In genomic region chr4:123621072-123621705, GRCh38 we compare ENCODE assay signal across 10 cellular contexts.
DNase-seq lines count a peak whose midpoint lies in the region; ATAC-seq and TF ChIP-seq lines count a peak whose summit lies in the region.
"Had no signal": no experiment of that assay in that cellular context is flagged by ENCODE, and none has a peak within 500 bp of the region (broad histone marks: within the 10 kb centered on the region; RNA-seq: fewer than 3 reads in every experiment).

No MANE protein-coding gene starts in this region.

- H3K27ac ChIP-seq in mesenchymal stem cell (ENCODE audit: low read length, poor library complexity, severe bottlenecking) (no peak overlapping the region), uterus (peak overlapping the region; percentile 47 to 52)

- no peak overlapping the region for H2AK5ac ChIP-seq in mesenchymal stem cell (ENCODE audit: low read length, severe bottlenecking)

- H4K8ac ChIP-seq in mesenchymal stem cell (ENCODE audit: low read length) = no peak overlapping the region

- H3K4me1 ChIP-seq in mesenchymal stem cell (ENCODE audit: control insufficient read depth, insufficient read depth, low read depth, low read length) = no peaks in the 10 kb centered on the region
- H3K4me1 ChIP-seq in uterus = no peaks in the 10 kb centered on the region

- peaks cover 25% of the 10 kb centered on the region for H3K4me1 Mint-ChIP-seq in chondrocyte (ENCODE audit: low read depth)

- H3K14ac ChIP-seq in mesenchymal stem cell (ENCODE audit: low read length in 2 of 2) = no peak overlapping the region

- ATAC-seq in Right ventricle myocardium superior (ENCODE audit: poor library complexity) (peak; percentile 39), GM21529 (IDR thresholded peaks at IDR 0.05; ENCODE audit: unreplicated experiment) (no peak)

- intact Hi-C loops in Right ventricle myocardium superior (cut with DNase I) = no loop called here
- intact Hi-C loops in cardiac septum (cut with DNase I) = no loop called here
- intact Hi-C loops in uterus (cut with DNase I; ENCODE audit: low total_unique reads) = no loop called here

- no peak overlapping the region for H3K4ac ChIP-seq in mesenchymal stem cell (ENCODE audit: low read depth in 1 of 2, low read length in 2 of 2)

- H2BK12ac ChIP-seq in mesenchymal stem cell (ENCODE audit: low read length in 2 of 2) = no peak overlapping the region

- H3K36me3 ChIP-seq in mesenchymal stem cell (ENCODE audit: control insufficient read depth in 1 of 2, insufficient read depth in 2 of 2, low read depth in 1 of 2, low read length in 2 of 2) (no peaks in the 10 kb centered on the region), uterus (no peaks in the 10 kb centered on the region)

- H3K4me2 ChIP-seq in mesenchymal stem cell (ENCODE audit: low read length, poor library complexity, severe bottlenecking) = no peak overlapping the region

- H3K4me3 Mint-ChIP-seq in chondrocyte (ENCODE audit: unreplicated experiment) = no peak overlapping the region

- DNase-seq in Right ventricle myocardium superior = no peak
- no peak for DNase-seq in cardiac septum (ENCODE audit: low spot score)
- no peak for DNase-seq in chondrocyte (ENCODE audit: low spot score)
- peak; percentile 39 for DNase-seq in mesenchymal stem cell
- peak; percentile 32 to 50 for DNase-seq in uterus
- DNase-seq in NCI-H774 (lab: John Stamatoyannopoulos, UW) = no peak
- no peak for DNase-seq in NCI-H1930 (lab: John Stamatoyannopoulos, UW)
- DNase-seq: NCI-H345, SHP77 treated with DMSO at 0.1 percent for 48 hours had no signal

- no peaks in the 10 kb centered on the region for H3K79me1 ChIP-seq in mesenchymal stem cell (replicated peaks; ENCODE audit: low read length, poor library complexity, severe bottlenecking)

- no peak for TF ChIP-seq POLR2A in uterus (IDR thresholded peaks at IDR 0.05)

- H2BK120ac ChIP-seq in mesenchymal stem cell (ENCODE audit: low read depth, low read length) = no peak overlapping the region

- peak overlapping the region in 1 of 2 experiments; percentile 19 for H3K18ac ChIP-seq in mesenchymal stem cell (ENCODE audit: low read depth in 1 of 2, low read length in 2 of 2)

- H2AFZ ChIP-seq in mesenchymal stem cell (ENCODE audit: low read depth, low read length) = no peak overlapping the region

- H2BK15ac ChIP-seq in mesenchymal stem cell (ENCODE audit: low read depth, poor library complexity, severe bottlenecking) = no peak overlapping the region

- H3K9ac ChIP-seq in mesenchymal stem cell (ENCODE audit: low read length) = no peak overlapping the region

- peak overlapping the region; percentile 85 for H3K27ac Mint-ChIP-seq in chondrocyte (ENCODE audit: unreplicated experiment)

- H4K91ac ChIP-seq in mesenchymal stem cell (ENCODE audit: low read length) = no peak overlapping the region

- H3K4me3 ChIP-seq in mesenchymal stem cell (ENCODE audit: insufficient read depth in 1 of 2, low read depth in 1 of 2, low read length in 2 of 2) (no peak overlapping the region), uterus (no peak overlapping the region)

- H2BK5ac ChIP-seq in mesenchymal stem cell (ENCODE audit: low read depth, low read length, poor library complexity, severe bottlenecking) = no peak overlapping the region

- H3K9me3 ChIP-seq in mesenchymal stem cell (ENCODE audit: control insufficient read depth, low read length) = no peaks in the 10 kb centered on the region
- H3K9me3 ChIP-seq in uterus = no peaks in the 10 kb centered on the region

- 96% methylated on average over 2 of the region's 5 CpGs for WGBS in mesenchymal stem cell

- no peak for TF ChIP-seq CTCF in chondrocyte (IDR thresholded peaks at IDR 0.05)
- no peak for TF ChIP-seq CTCF in uterus (IDR thresholded peaks at IDR 0.05)

- no peak overlapping the region for H3K23ac ChIP-seq in mesenchymal stem cell (ENCODE audit: low read length in 2 of 2)

- no peaks in the 10 kb centered on the region for H3K36me3 Mint-ChIP-seq in chondrocyte (ENCODE audit: low read depth)

- H3K27me3 Mint-ChIP-seq in chondrocyte (ENCODE audit: low read depth) = no peaks in the 10 kb centered on the region

- no peaks in the 10 kb centered on the region for H3K9me3 Mint-ChIP-seq in chondrocyte (ENCODE audit: low read depth)

- H3K27me3 ChIP-seq in mesenchymal stem cell (ENCODE audit: control insufficient read depth in 1 of 2, insufficient read depth in 1 of 2, low read length in 2 of 2) (no peaks in the 10 kb centered on the region), uterus (no peaks in the 10 kb centered on the region)

Comparison
In these comparisons a context has a peak if more than half of its experiments do, and no peak if none do; other contexts are left out.
1. DNase-seq: peak in mesenchymal stem cell (single experiment) and uterus (2 of 2); none in Right ventricle myocardium superior (single experiment), cardiac septum (single experiment), chondrocyte (single experiment), NCI-H774 (single experiment) and NCI-H1930 (0 of 2).